ENCODE assay signal across 12 cellular contexts in genomic region chr2:228180126-228181097, GRCh38. TPM values are rescaled to one million over a fixed set of nuclear protein-coding genes. Genes with fewer than 3 reads are reported as not detected.
A peak's percentile ranks its signal among the peaks of the same experiment; 100 is the strongest.
DNase-seq lines count a peak whose midpoint lies in the region; ATAC-seq lines count a peak whose summit lies in the region.
"Had no signal": no experiment of that assay in that cellular context is flagged by ENCODE, and none has a peak within 500 bp of the region (broad histone marks: within the 10 kb centered on the region; RNA-seq: fewer than 3 reads in every experiment).

No MANE protein-coding gene starts in this region.

- no peak overlapping the region for H3K27ac ChIP-seq in mesodermal cell (ENCODE audit: low read depth, low read length, severe bottlenecking)

- peak; percentile 45 for DNase-seq in DMS153 (lab: John Stamatoyannopoulos, UW)
- DNase-seq in NCI-H128 (lab: John Stamatoyannopoulos, UW; ENCODE audit: unreplicated experiment) = peak; percentile 8
- DNase-seq in ecto neural progenitor cell (ENCODE audit: low spot score) = peak; percentile 55
- no peak for DNase-seq in HUDEP-2 (lab: John Stamatoyannopoulos, UW; ENCODE audit: unreplicated experiment in 76 of 76)
- no peak for DNase-seq in COLO829 (ENCODE audit: low spot score)
- DNase-seq: activated CD4-positive, CD25-positive, alpha-beta regulatory T cell treated with anti-CD3 and anti-CD28 coated beads, Interleukin-2, amount 50 U/mL, for 72 hours; activated gamma-delta T cell treated with Interleukin-2 at 50 U/mL for 16 hours; CD4-positive, alpha-beta T cell; stimulated activated CD4-positive, alpha-beta T cell treated with anti-CD3 and anti-CD28 coated beads, Interleukin-2, amount 100 ng/mL, for 48 hours had no signal

- peaks cover 6% of the 10 kb centered on the region for H3K4me1 ChIP-seq in mesodermal cell (ENCODE audit: control insufficient read depth, insufficient read depth, low read length, poor library complexity, severe bottlenecking)

- ATAC-seq in HG03354 (IDR thresholded peaks at IDR 0.05; ENCODE audit: poor library complexity, severe bottlenecking, unreplicated experiment) (no peak), HG03135 (IDR thresholded peaks at IDR 0.05; ENCODE audit: unreplicated experiment) (no peak)

- WGBS in mesodermal cell (ENCODE audit: insufficient coverage in 2 of 2), 2 experiments = 1% methylated on average over 23 to 28 of the region's 45 CpGs

- no peaks in the 10 kb centered on the region for H3K36me3 ChIP-seq in mesodermal cell (ENCODE audit: control insufficient read depth, insufficient read depth, low read length)

- H3K4me3 ChIP-seq in mesodermal cell (ENCODE audit: extremely low read depth, insufficient read depth, low read length, poor library complexity, severe bottlenecking) = peak overlapping the region; percentile 27

- peaks cover 4% of the 10 kb centered on the region for H3K9me3 ChIP-seq in mesodermal cell (ENCODE audit: control insufficient read depth, low read length)

RNA-seq across cellular contexts. Expression of gene SPHKAP, which starts 1.1 kb away (rescaled TPM):
- not detected for polyA plus RNA-seq in mesodermal cell (2013, experiment 1 of 2)
- not detected for polyA plus RNA-seq in mesodermal cell (2013, experiment 2 of 2)

Comparison
In these comparisons a context has a peak if more than half of its experiments do, and no peak if none do; other contexts are left out.
1. DNase-seq: peak in DMS153 (single experiment), NCI-H128 (single experiment) and ecto neural progenitor cell (single experiment); none in HUDEP-2 (0 of 76) and COLO829 (single experiment).